1 cellular context compared by ENCODE assay signal in the genomic region with DNA sequence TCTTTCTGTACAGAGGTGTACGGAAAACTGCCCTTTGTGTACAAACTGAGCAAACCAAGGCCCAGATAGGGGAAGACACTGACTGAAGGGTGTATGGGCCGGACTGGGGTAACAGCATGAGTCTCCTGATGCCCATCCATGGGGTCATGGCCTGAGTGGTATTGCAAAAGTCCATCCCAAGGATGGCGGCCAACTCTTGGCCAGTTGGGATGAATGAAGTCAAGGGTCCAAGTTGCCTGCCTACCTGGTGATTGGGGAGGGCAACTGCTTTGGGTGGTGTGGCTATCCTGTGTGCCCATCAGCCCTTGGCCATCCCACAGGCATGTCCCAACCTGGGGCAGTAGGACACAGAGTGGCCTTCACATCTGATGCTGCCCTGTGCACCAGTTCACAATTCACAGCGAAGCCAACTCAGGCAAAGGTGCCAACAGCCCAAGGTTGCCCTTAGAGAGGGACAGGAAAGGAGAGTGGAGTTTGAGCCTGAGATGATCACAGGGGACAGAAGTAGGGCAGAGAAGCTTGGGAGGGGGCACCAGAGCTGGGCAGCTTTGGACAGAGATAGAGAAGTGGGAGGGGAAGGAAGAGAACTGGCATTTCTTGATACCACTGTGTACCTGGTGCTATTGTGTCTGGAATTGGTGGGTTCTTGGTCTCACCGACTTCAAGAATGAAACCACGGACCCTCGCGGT.
TF ChIP-seq lines count a peak whose summit lies in the region.

No MANE protein-coding gene starts in this region.

TF ChIP-seq in A549, 52 proteins besides CTCF, POLR2A, EP300 and RAD21:
- TF ChIP-seq RARB (CRISPR knock-in tag; IDR thresholded peaks at IDR 0.05) = no peak
- no peak for TF ChIP-seq HOXA7 (CRISPR knock-in tag; IDR thresholded peaks at IDR 0.05)
- no peak for TF ChIP-seq NPAS2 (CRISPR knock-in tag; IDR thresholded peaks at IDR 0.05; ENCODE audit: borderline replicate concordance)
- TF ChIP-seq HOXB5 (CRISPR knock-in tag; IDR thresholded peaks at IDR 0.05) = no peak
- no peak for TF ChIP-seq FOSB (CRISPR knock-in tag; IDR thresholded peaks at IDR 0.05)
- TF ChIP-seq, protein P1, sequence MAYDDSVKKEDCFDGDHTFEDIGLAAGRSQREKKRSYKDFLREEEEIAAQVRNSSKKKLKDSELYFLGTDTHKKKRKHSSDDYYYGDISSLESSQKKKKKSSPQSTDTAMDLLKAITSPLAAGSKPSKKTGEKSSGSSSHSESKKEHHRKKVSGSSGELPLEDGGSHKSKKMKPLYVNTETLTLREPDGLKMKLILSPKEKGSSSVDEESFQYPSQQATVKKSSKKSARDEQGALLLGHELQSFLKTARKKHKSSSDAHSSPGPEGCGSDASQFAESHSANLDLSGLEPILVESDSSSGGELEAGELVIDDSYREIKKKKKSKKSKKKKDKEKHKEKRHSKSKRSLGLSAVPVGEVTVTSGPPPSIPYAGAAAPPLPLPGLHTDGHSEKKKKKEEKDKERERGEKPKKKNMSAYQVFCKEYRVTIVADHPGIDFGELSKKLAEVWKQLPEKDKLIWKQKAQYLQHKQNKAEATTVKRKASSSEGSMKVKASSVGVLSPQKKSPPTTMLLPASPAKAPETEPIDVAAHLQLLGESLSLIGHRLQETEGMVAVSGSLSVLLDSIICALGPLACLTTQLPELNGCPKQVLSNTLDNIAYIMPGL (CRISPR knock-in tag; IDR thresholded peaks at IDR 0.05; ENCODE audit: borderline replicate concordance) = no peak
- no peak for TF ChIP-seq MAFK (IDR thresholded peaks at IDR 0.05; ENCODE audit: partially characterized antibody)
- TF ChIP-seq MAZ (IDR thresholded peaks at IDR 0.05; ENCODE audit: borderline replicate concordance, low read depth, low read length) = no peak
- no peak for TF ChIP-seq FOXS1 (CRISPR knock-in tag; IDR thresholded peaks at IDR 0.05)
